8 cellular contexts compared by ENCODE assay signal in genomic region chr2:130336877-130337734, GRCh38. TPM values are rescaled to one million over a fixed set of nuclear protein-coding genes. Genes with fewer than 3 reads are reported as not detected.
A peak's percentile ranks its signal among the peaks of the same experiment; 100 is the strongest.
DNase-seq lines count a peak whose midpoint lies in the region; ATAC-seq and TF ChIP-seq lines count a peak whose summit lies in the region.

No MANE protein-coding gene starts in this region.

- DNase-seq in 8988T (peak; percentile 87), GM20000 (ENCODE audit: low spot score) (peak; percentile 86), NCI-H69 (lab: John Stamatoyannopoulos, UW) (peak; percentile 83), fibroblast of lung (ENCODE audit: low read depth in 2 of 2) (peak; percentile 68 to 87), thoracic aorta (ENCODE audit: low spot score) (no peak)
- peak; percentile 68 to 77 for DNase-seq in activated T-cell treated with anti-CD3 and anti-CD28 coated beads, Interleukin-2, amount 50 U/mL, for 48 hours

- no peak for TF ChIP-seq CTCF in GM20000 (IDR thresholded peaks at IDR 0.05; ENCODE audit: extremely low read depth, missing control alignments)
- no peak for TF ChIP-seq CTCF in fibroblast of lung (conservative IDR thresholded peaks at IDR 0.05 in 1 of 2, IDR thresholded peaks at IDR 0.05 in 1 of 2; ENCODE audit: low read depth in 1 of 2, low read length in 2 of 2)
- no peak for TF ChIP-seq CTCF in thoracic aorta (IDR thresholded peaks at IDR 0.05)

- H3K36me3 ChIP-seq in fibroblast of lung (ENCODE audit: control insufficient read depth, insufficient read depth, low read length) = no peaks in the 10 kb centered on the region
- peaks cover 11 to 22% of the 10 kb centered on the region in 2 donors for H3K36me3 ChIP-seq in mucosa of rectum (ENCODE audit: control insufficient read depth in 2 of 2, insufficient read depth in 2 of 2, low read length in 2 of 2)
- peaks cover 9% of the 10 kb centered on the region for H3K36me3 ChIP-seq in thoracic aorta

- no peaks in the 10 kb centered on the region for H3K4me1 ChIP-seq in fibroblast of lung (ENCODE audit: control insufficient read depth, extremely low read depth, insufficient read depth, low read length)
- H3K4me1 ChIP-seq in mucosa of rectum (ENCODE audit: control insufficient read depth in 2 of 2, insufficient read depth in 2 of 2, low read length in 2 of 2) = peaks cover 9 to 15% of the 10 kb centered on the region in 2 donors
- H3K4me1 ChIP-seq in thoracic aorta (ENCODE audit: control insufficient read depth in 1 of 2, low read depth in 2 of 2) = peaks cover 0 to 6% of the 10 kb centered on the region in 2 donors

- H3K4me3 ChIP-seq in fibroblast of lung (replicated peaks in 1 of 4; ENCODE audit: control extremely low read depth in 1 of 4, insufficient read depth in 1 of 4, low read depth in 3 of 4, low read length in 4 of 4) = peak overlapping the region in 2 of 4 experiments; percentile 32 to 68
- H3K4me3 ChIP-seq in mucosa of rectum (ENCODE audit: low read length in 2 of 2) = peak overlapping the region; percentile 54 to 70
- H3K4me3 ChIP-seq in thoracic aorta = peak overlapping the region; percentile 22

- ATAC-seq in thoracic aorta (ENCODE audit: insufficient number of reproducible peaks, low FRiP score, low read depth) (peak; percentile 49), GM19328 (IDR thresholded peaks at IDR 0.05; ENCODE audit: unreplicated experiment) (no peak)

- peak overlapping the region; percentile 39 for H3K4me2 ChIP-seq in fibroblast of lung (ENCODE audit: extremely low read depth, insufficient read depth, low read length)

- H3K27me3 ChIP-seq in fibroblast of lung (ENCODE audit: control insufficient read depth, insufficient read depth, low read length) (no peaks in the 10 kb centered on the region), mucosa of rectum (ENCODE audit: control insufficient read depth in 2 of 2, insufficient read depth in 2 of 2, low read length in 2 of 2) (peaks cover 0 to 2% of the 10 kb centered on the region in 2 donors), thoracic aorta (replicated peaks; ENCODE audit: insufficient read depth) (no peaks in the 10 kb centered on the region)

- no peaks in the 10 kb centered on the region for H3K79me2 ChIP-seq in fibroblast of lung (ENCODE audit: control insufficient read depth, insufficient read depth, low read length)

- H2AFZ ChIP-seq in fibroblast of lung (ENCODE audit: low read length) = peak overlapping the region; percentile 5

- no peaks in the 10 kb centered on the region for H4K20me1 ChIP-seq in fibroblast of lung (ENCODE audit: control insufficient read depth, extremely low read depth, insufficient read depth, low read length)

- H3K27ac ChIP-seq in fibroblast of lung (ENCODE audit: insufficient read depth, low read length) = no peak overlapping the region
- H3K27ac ChIP-seq in mucosa of rectum (ENCODE audit: low read depth in 2 of 2, low read length in 2 of 2) = peak overlapping the region; percentile 45 to 52
- H3K27ac ChIP-seq in thoracic aorta = no peak overlapping the region

- H3K9me3 ChIP-seq in fibroblast of lung (ENCODE audit: control insufficient read depth, insufficient read depth, low read depth, low read length) (no peaks in the 10 kb centered on the region), mucosa of rectum (ENCODE audit: control insufficient read depth in 2 of 2, low read length in 2 of 2) (no peaks in the 10 kb centered on the region), thoracic aorta (no peaks in the 10 kb centered on the region)

- H3K9ac ChIP-seq in fibroblast of lung (ENCODE audit: insufficient read depth, low read length) = no peak overlapping the region
- peak overlapping the region; percentile 26 to 52 for H3K9ac ChIP-seq in mucosa of rectum (ENCODE audit: low read depth in 1 of 2, low read length in 2 of 2)

RNA-seq across cellular contexts. Expression of gene IMP4, which starts 5.6 kb away (rescaled TPM):
- total RNA-seq in fibroblast of lung (50.1 and 58.0 TPM in 2 replicates), thoracic aorta (100 to 1,000 TPM in 1 of 2 donors, 10 to 100 TPM in 1; 67.4 to 166 TPM)
- polyA plus RNA-seq in fibroblast of lung = 46.3 and 67.6 TPM in 2 replicates
- 68.1 and 109 TPM in 2 replicates for polyA plus RNA-seq in fibroblast of lung (2012)
- 102 and 154 TPM in 2 replicates for polyA minus RNA-seq in fibroblast of lung (ENCODE audit: low replicate concordance)

RNA-seq across cellular contexts. Expression of gene PTPN18, which starts 18.8 kb away (rescaled TPM):
- total RNA-seq in fibroblast of lung (8.0 and 9.6 TPM in 2 replicates), thoracic aorta (10 to 100 TPM; 79.2 to 93.3 TPM)
- polyA plus RNA-seq in fibroblast of lung = 18.1 and 23.0 TPM in 2 replicates
- 15.2 and 16.0 TPM in 2 replicates for polyA plus RNA-seq in fibroblast of lung (2012)
- polyA minus RNA-seq in fibroblast of lung (ENCODE audit: low replicate concordance) = 9.4 and 65.4 TPM in 2 replicates

Comparison
In these comparisons a context has a peak if more than half of its experiments do, and no peak if none do; other contexts are left out.
1. H3K27ac ChIP-seq: peak in mucosa of rectum (2 of 2); none in fibroblast of lung (single experiment) and thoracic aorta (0 of 2).